Comparison of ENCODE assay signal across 10 cellular contexts in genomic region chr2:177251165-177251542, GRCh38. TPM values are rescaled to one million over a fixed set of nuclear protein-coding genes. Genes with fewer than 3 reads are reported as not detected.
A peak's percentile ranks its signal among the peaks of the same experiment; 100 is the strongest.
DNase-seq lines count a peak whose midpoint lies in the region; ATAC-seq and TF ChIP-seq lines count a peak whose summit lies in the region.
"Had no signal": no experiment of that assay in that cellular context is flagged by ENCODE, and none has a peak within 500 bp of the region (broad histone marks: within the 10 kb centered on the region; RNA-seq: fewer than 3 reads in every experiment).

No MANE protein-coding gene starts in this region.

- H3K27me3 ChIP-seq in muscle layer of duodenum (ENCODE audit: low read depth, low read length): no peaks in the 10 kb centered on the region
- H3K27me3 ChIP-seq: BE2C had no signal

- CTCF ChIA-PET in activated naive CD4-positive, alpha-beta T cell treated with anti-CD3 and anti-CD28 coated beads, Interleukin-2, amount 10 ng/mL, durations not matched to agents 7 days and 5 days (lab: Charles Lee): interaction anchor here (0.9 to 1.5 kb wide), 2 partner anchors 9 to 12 kb away, joined by 3 to 6 read pairs; no protein-coding TSS in a partner anchor

- DNase-seq in activated naive CD4-positive, alpha-beta T cell treated with anti-CD3 and anti-CD28 coated beads, Interleukin-2, amount 10 ng/mL, durations not matched to agents 7 days and 5 days: no peak
- no peak for DNase-seq in activated naive CD4-positive, alpha-beta T cell (lab: John Stamatoyannopoulos, UW)
- DNase-seq in type B pancreatic cell (ENCODE audit: extremely low spot score, unreplicated experiment): no peak
- no peak for DNase-seq in C1 segment of cervical spinal cord (lab: John Stamatoyannopoulos, UW)
- DNase-seq: BE2C, glutamatergic neuron had no signal

- no peaks in the 10 kb centered on the region for H3K36me3 ChIP-seq in muscle layer of duodenum (ENCODE audit: control insufficient read depth in 1 of 2, insufficient read depth in 2 of 2, low read length in 2 of 2)
- H3K36me3 ChIP-seq: BE2C had no signal

- no peaks in the 10 kb centered on the region for H3K27me3 Mint-ChIP-seq in activated naive CD4-positive, alpha-beta T cell treated with anti-CD3 and anti-CD28 coated beads, Interleukin-2, amount 10 ng/mL, durations not matched to agents 7 days and 5 days
- H3K27me3 Mint-ChIP-seq in brain (no peaks in the 10 kb centered on the region), type B pancreatic cell (no peaks in the 10 kb centered on the region)

- peak overlapping the region; percentile 97 for H3K27ac Mint-ChIP-seq in activated naive CD4-positive, alpha-beta T cell treated with anti-CD3 and anti-CD28 coated beads, Interleukin-2, amount 10 ng/mL, durations not matched to agents 7 days and 5 days
- H3K27ac Mint-ChIP-seq in brain: peak overlapping the region in 3 of 5 experiments; percentile 69 to 89 (median 69)
- H3K27ac Mint-ChIP-seq in type B pancreatic cell: peak overlapping the region; percentile 98

- no peaks in the 10 kb centered on the region for H3K9me3 Mint-ChIP-seq in activated naive CD4-positive, alpha-beta T cell treated with anti-CD3 and anti-CD28 coated beads, Interleukin-2, amount 10 ng/mL, durations not matched to agents 7 days and 5 days
- no peaks in the 10 kb centered on the region for H3K9me3 Mint-ChIP-seq in brain
- no peaks in the 10 kb centered on the region for H3K9me3 Mint-ChIP-seq in type B pancreatic cell

- no peak for TF ChIP-seq CTCF in brain (conservative IDR thresholded peaks at IDR 0.05)
- no peak for TF ChIP-seq CTCF in type B pancreatic cell (conservative IDR thresholded peaks at IDR 0.05)

- peaks cover 60% of the 10 kb centered on the region for H3K36me3 Mint-ChIP-seq in activated naive CD4-positive, alpha-beta T cell treated with anti-CD3 and anti-CD28 coated beads, Interleukin-2, amount 10 ng/mL, durations not matched to agents 7 days and 5 days
- H3K36me3 Mint-ChIP-seq in brain: peaks cover 34% of the 10 kb centered on the region
- H3K36me3 Mint-ChIP-seq in type B pancreatic cell: peaks cover 32% of the 10 kb centered on the region

- peak overlapping the region; percentile 6 to 32 for H3K4me3 ChIP-seq in muscle layer of duodenum (ENCODE audit: low read depth in 1 of 2, low read length in 2 of 2)

- peak overlapping the region; percentile 88 for H3K27ac ChIP-seq in muscle layer of duodenum (ENCODE audit: low read length)

- H3K4me1 ChIP-seq in muscle layer of duodenum (ENCODE audit: control insufficient read depth in 1 of 2, insufficient read depth in 2 of 2, low read length in 2 of 2): peaks cover 51 to 71% of the 10 kb centered on the region in 2 donors
- H3K4me1 ChIP-seq: BE2C had no signal

- ATAC-seq in HG03342 (IDR thresholded peaks at IDR 0.05; ENCODE audit: unreplicated experiment) (no peak), GM18519 (IDR thresholded peaks at IDR 0.05; ENCODE audit: low FRiP score, unreplicated experiment) (no peak)

- H3K4me3 Mint-ChIP-seq in activated naive CD4-positive, alpha-beta T cell treated with anti-CD3 and anti-CD28 coated beads, Interleukin-2, amount 10 ng/mL, durations not matched to agents 7 days and 5 days: no peak overlapping the region
- H3K4me3 Mint-ChIP-seq in brain: peak overlapping the region in 2 of 5 experiments; percentile 5 to 23
- peak overlapping the region; percentile 67 for H3K4me3 Mint-ChIP-seq in type B pancreatic cell

- peaks cover 82% of the 10 kb centered on the region for H3K4me1 Mint-ChIP-seq in activated naive CD4-positive, alpha-beta T cell treated with anti-CD3 and anti-CD28 coated beads, Interleukin-2, amount 10 ng/mL, durations not matched to agents 7 days and 5 days
- H3K4me1 Mint-ChIP-seq in brain (peaks cover 55% of the 10 kb centered on the region), type B pancreatic cell (ENCODE audit: unreplicated experiment) (peaks cover 46% of the 10 kb centered on the region)

- H3K9me3 ChIP-seq in muscle layer of duodenum (ENCODE audit: control insufficient read depth in 1 of 2, low read length in 2 of 2): no peaks in the 10 kb centered on the region
- H3K9me3 ChIP-seq: BE2C had no signal

RNA-seq across cellular contexts. Expression of gene NFE2L2, which starts 13.4 kb away (rescaled TPM):
- polyA plus RNA-seq in brain (ENCODE audit: insufficient read depth, low read depth, low replicate concordance): 30.1 TPM
- total RNA-seq in type B pancreatic cell (ENCODE audit: low replicate concordance): 74.7 and 95.0 TPM in 2 replicates

RNA-seq across cellular contexts. Expression of gene HNRNPA3, which starts 38.6 kb away (rescaled TPM):
- polyA plus RNA-seq in brain (ENCODE audit: insufficient read depth, low read depth, low replicate concordance): 295 TPM
- total RNA-seq in type B pancreatic cell (ENCODE audit: low replicate concordance): 203 and 304 TPM in 2 replicates
